8 cellular contexts compared by ENCODE assay signal in genomic region chr12:58919271-58920101, GRCh38. TPM values are rescaled to one million over a fixed set of nuclear protein-coding genes. Genes with fewer than 3 reads are reported as not detected.
DNase-seq lines count a peak whose midpoint lies in the region; ATAC-seq and TF ChIP-seq lines count a peak whose summit lies in the region.

No MANE protein-coding gene starts in this region.

- H2BK120ac ChIP-seq in H9 (ENCODE audit: low read depth, low read length, poor library complexity, severe bottlenecking), result no peak overlapping the region

- DNase-seq in DMS53 (lab: John Stamatoyannopoulos, UW) (peak; percentile 76), H9 (peak; percentile 40), NT2/D1 (ENCODE audit: low read depth, low spot score) (peak; percentile 15), erythroblast (lab: John Stamatoyannopoulos, UW) (peak; percentile 40), SKM-1 (lab: John Stamatoyannopoulos, UW; ENCODE audit: unreplicated experiment) (no peak)

- H2AK5ac ChIP-seq in H9 (ENCODE audit: insufficient read length, low read length), result no peak overlapping the region

- peaks cover 14% of the 10 kb centered on the region for H3K23me2 ChIP-seq in H9 (ENCODE audit: insufficient read length, low read depth, low read length, poor library complexity, severe bottlenecking)

- no peak overlapping the region for H3K56ac ChIP-seq in H9 (ENCODE audit: insufficient read length, low read depth, low read length)

- no peaks in the 10 kb centered on the region for H3K79me1 ChIP-seq in H9 (ENCODE audit: insufficient read depth, low read depth, low read length, poor library complexity, severe bottlenecking)

- H3K4ac ChIP-seq in H9 (ENCODE audit: low read depth, low read length), result no peak overlapping the region

- no peaks in the 10 kb centered on the region for H3K9me3 ChIP-seq in H9 (ENCODE audit: control insufficient read depth, low read depth, low read length)
- no peaks in the 10 kb centered on the region for H3K9me3 ChIP-seq in NT2/D1 (ENCODE audit: insufficient read depth, low read length)
- no peaks in the 10 kb centered on the region for H3K9me3 ChIP-seq in mucosa of rectum (ENCODE audit: control insufficient read depth in 2 of 2, low read length in 2 of 2)

- no peak for ATAC-seq in GM21723 (IDR thresholded peaks at IDR 0.05; ENCODE audit: unreplicated experiment)
- ATAC-seq in HG03520 (IDR thresholded peaks at IDR 0.05; ENCODE audit: unreplicated experiment), result no peak

- no peak overlapping the region for H3K18ac ChIP-seq in H9 (ENCODE audit: insufficient read length, low read depth, low read length)

- H2BK20ac ChIP-seq in H9 (ENCODE audit: low read depth, low read length, poor library complexity, severe bottlenecking), result no peak overlapping the region

- H3K36me3 Mint-ChIP-seq in H9 (ENCODE audit: insufficient read depth in 1 of 3, low read depth in 3 of 3), result no peaks in the 10 kb centered on the region

- no CpG with 5 or more reads among the region's 49 CpGs for WGBS in H9 (ENCODE audit: extremely low coverage, insufficient read length, low lambda C conversion rate)

- H3T11ph ChIP-seq in H9 (ENCODE audit: low read length), result no peak overlapping the region

- no peak overlapping the region for H2BK5ac ChIP-seq in H9 (ENCODE audit: insufficient read length, low read length)

- peak overlapping the region; percentile 45 for H2AFZ ChIP-seq in H9 (ENCODE audit: low read length)

- no peaks in the 10 kb centered on the region for H3K9me3 Mint-ChIP-seq in H9

- peak overlapping the region; percentile 85 to 89 for H3K4me3 Mint-ChIP-seq in H9

- no peak overlapping the region for H2BK15ac ChIP-seq in H9 (ENCODE audit: low read depth, low read length)

- no peak overlapping the region for H3K27ac ChIP-seq in H9 (ENCODE audit: insufficient read length, low read depth, low read length)
- H3K27ac ChIP-seq in mucosa of rectum (ENCODE audit: low read depth in 2 of 2, low read length in 2 of 2), result peak overlapping the region; percentile 92 to 96

- no peak overlapping the region for H3K23ac ChIP-seq in H9 (ENCODE audit: insufficient read length, low read depth, low read length)

- H3K36me3 ChIP-seq in NT2/D1 (ENCODE audit: insufficient read depth, insufficient read length, low read length) (no peaks in the 10 kb centered on the region), mucosa of rectum (ENCODE audit: control insufficient read depth in 2 of 2, insufficient read depth in 2 of 2, low read length in 2 of 2) (no peaks in the 10 kb centered on the region)

- H3K27me3 ChIP-seq in H9 (ENCODE audit: insufficient read depth, low read length) (peaks cover 2% of the 10 kb centered on the region; the same call in 1 of the 2 replicates), NT2/D1 (ENCODE audit: insufficient read depth, insufficient read length) (no peaks in the 10 kb centered on the region), mucosa of rectum (ENCODE audit: control insufficient read depth in 2 of 2, insufficient read depth in 2 of 2, low read length in 2 of 2) (no peaks in the 10 kb centered on the region)

- H3K4me2 ChIP-seq in H9 (ENCODE audit: insufficient read depth, insufficient read length, low read length), result peak overlapping the region; percentile 100

- TF ChIP-seq POLR2A in erythroblast (IDR thresholded peaks at IDR 0.05; ENCODE audit: low read length), result no peak

- H4K8ac ChIP-seq in H9 (replicated peaks; ENCODE audit: insufficient read length, low read depth, low read length), result no peak overlapping the region

- H3K14ac ChIP-seq in H9 (ENCODE audit: insufficient read depth, low read length), result peak overlapping the region; percentile 76; the same call in 1 of the 2 replicates

- H2BK12ac ChIP-seq in H9 (ENCODE audit: insufficient read length, low read depth, low read length), result no peak overlapping the region

- peaks cover 44 to 46% of the 10 kb centered on the region in 2 experiments for H3K4me1 Mint-ChIP-seq in H9

- peaks cover 2% of the 10 kb centered on the region; the same call in 1 of the 2 replicates for H3K4me1 ChIP-seq in H9 (ENCODE audit: insufficient read depth, low read length)
- H3K4me1 ChIP-seq in NT2/D1 (ENCODE audit: insufficient read depth, insufficient read length), result no peaks in the 10 kb centered on the region
- H3K4me1 ChIP-seq in mucosa of rectum (ENCODE audit: control insufficient read depth in 2 of 2, insufficient read depth in 2 of 2, low read length in 2 of 2), result peaks cover 7 to 40% of the 10 kb centered on the region in 2 donors

- no peak overlapping the region for H4K5ac ChIP-seq in H9 (ENCODE audit: insufficient read length, low read depth, low read length)

- no peak overlapping the region for H4K91ac ChIP-seq in H9 (ENCODE audit: insufficient read length, low read depth, low read length)

- H3K27ac Mint-ChIP-seq in H9, result no peak overlapping the region

- H3K9ac ChIP-seq in H9 (ENCODE audit: extremely low read depth, insufficient read length, low read length) (peak overlapping the region; percentile 54), NT2/D1 (ENCODE audit: insufficient read length, low read depth) (peak overlapping the region; percentile 87), mucosa of rectum (ENCODE audit: low read depth in 1 of 2, low read length in 2 of 2) (peak overlapping the region; percentile 74 to 94)

- H3K4me3 ChIP-seq in NT2/D1 (ENCODE audit: insufficient read length, low read depth) (peak overlapping the region; percentile 84), mucosa of rectum (ENCODE audit: low read length in 2 of 2) (peak overlapping the region; percentile 85 to 86)

- no peaks in the 10 kb centered on the region for H3K79me2 ChIP-seq in H9 (ENCODE audit: insufficient read depth, low read length)

- H3K27me3 Mint-ChIP-seq in H9 (ENCODE audit: low read depth), result peaks cover 9% of the 10 kb centered on the region

- H4K20me1 ChIP-seq in H9 (ENCODE audit: control insufficient read depth, insufficient read depth, insufficient read length), result no peaks in the 10 kb centered on the region

- TF ChIP-seq CTCF in H9 (conservative IDR thresholded peaks at IDR 0.05), result no peak

RNA-seq across cellular contexts. Expression of gene LRIG3, which starts 0.8 kb away (rescaled TPM):
- 10.9 and 11.6 TPM in 2 replicates for total RNA-seq in H9 (2021)
